13 cellular contexts compared by ENCODE assay signal in genomic region chr2:170679607-170680079, GRCh38. TPM values are rescaled to one million over a fixed set of nuclear protein-coding genes. Genes with fewer than 3 reads are reported as not detected.
DNase-seq lines count a peak whose midpoint lies in the region; ATAC-seq and TF ChIP-seq lines count a peak whose summit lies in the region.
"Had no signal": no experiment of that assay in that cellular context is flagged by ENCODE, and none has a peak within 500 bp of the region (broad histone marks: within the 10 kb centered on the region; RNA-seq: fewer than 3 reads in every experiment).

No MANE protein-coding gene starts in this region.

- intact Hi-C loops in left colon (cut with DNase I, micrococcal nuclease), result no loop called here
- intact Hi-C loops in PC-9 (cut with micrococcal nuclease; ENCODE audit: unreplicated experiment), result no loop called here

- POLR2A ChIA-PET in T-cell (lab: Charles Lee) (interaction anchor here (0.6 to 0.7 kb wide), 2 partner anchors 62 to 76 kb away, joined by 3 to 4 read pairs; no protein-coding TSS in a partner anchor), PC-9 (lab: Charles Lee; ENCODE audit: unreplicated experiment) (no interaction called here)

- peak overlapping the region; percentile 33; the same call in 1 of the 2 replicates for H3K27ac ChIP-seq in C4-2B
- H3K27ac ChIP-seq in RWPE2 (ENCODE audit: poor library complexity, severe bottlenecking), result no peak overlapping the region
- H3K27ac ChIP-seq in PC-9, result no peak overlapping the region
- H3K27ac ChIP-seq: tibial nerve had no signal

- peaks cover 0 to 5% (median 0%) of the 10 kb centered on the region in 3 donors for H3K4me1 Mint-ChIP-seq in T-cell
- no peaks in the 10 kb centered on the region for H3K4me1 Mint-ChIP-seq in stimulated activated memory B cell treated with anti-CD40 and anti-IgM and Interleukin-4, amounts not matched to agents 10 μg/mL and 1 μg/mL and 100 μg/mL, for 72 hours
- H3K4me1 Mint-ChIP-seq: activated B cell treated with CpG ODN at 0.5 μM for 24 hours had no signal

- no peaks in the 10 kb centered on the region for H3K27me3 ChIP-seq in RWPE2 (ENCODE audit: insufficient read depth, poor library complexity, severe bottlenecking)
- no peaks in the 10 kb centered on the region for H3K27me3 ChIP-seq in PC-9 (ENCODE audit: insufficient read depth, low read depth)
- H3K27me3 ChIP-seq: tibial nerve had no signal

- no TSS peak for BruUV-seq in PC-9 (replicated peaks; lab: Mats Ljungman, UMichigan)

- no peaks in the 10 kb centered on the region for H3K79me2 ChIP-seq in PC-9 (ENCODE audit: low read depth)

- H3K36me3 Mint-ChIP-seq in T-cell, result no peaks in the 10 kb centered on the region
- H3K36me3 Mint-ChIP-seq in stimulated activated memory B cell treated with anti-CD40 and anti-IgM and Interleukin-4, amounts not matched to agents 10 μg/mL and 1 μg/mL and 100 μg/mL, for 72 hours, result no peaks in the 10 kb centered on the region

- no peak for TF ChIP-seq CTCF in C4-2B (conservative IDR thresholded peaks at IDR 0.05)
- TF ChIP-seq CTCF in RWPE2 (IDR thresholded peaks at IDR 0.05; ENCODE audit: poor library complexity, severe bottlenecking), result no peak
- no peak for TF ChIP-seq CTCF in PC-9 (conservative IDR thresholded peaks at IDR 0.05)

- DNase-seq in RWPE2 (ENCODE audit: low spot score) (no peak), left colon (peak in 1 of 2 donors; percentile 41), T-cell (no peak), PC-9 (no peak)
- DNase-seq: activated B cell treated with CpG ODN at 0.5 μM for 24 hours; activated naive CD4-positive, alpha-beta T cell treated with anti-CD3 and anti-CD28 coated beads for 36 hours; occipital lobe had no signal

- H3K27me3 Mint-ChIP-seq in T-cell, result peaks cover 9 to 16% of the 10 kb centered on the region in 2 donors
- peaks cover 12% of the 10 kb centered on the region for H3K27me3 Mint-ChIP-seq in stimulated activated memory B cell treated with anti-CD40 and anti-IgM and Interleukin-4, amounts not matched to agents 10 μg/mL and 1 μg/mL and 100 μg/mL, for 72 hours

- TF ChIP-seq RAD21 in Ishikawa (IDR thresholded peaks at IDR 0.05; ENCODE audit: low read depth), result no peak

- H3K27ac Mint-ChIP-seq in T-cell, result no peak overlapping the region
- H3K27ac Mint-ChIP-seq in stimulated activated memory B cell treated with anti-CD40 and anti-IgM and Interleukin-4, amounts not matched to agents 10 μg/mL and 1 μg/mL and 100 μg/mL, for 72 hours, result no peak overlapping the region
- H3K27ac Mint-ChIP-seq: activated B cell treated with CpG ODN at 0.5 μM for 24 hours; activated naive CD4-positive, alpha-beta T cell treated with anti-CD3 and anti-CD28 coated beads for 36 hours; dendritic cell treated with granulocyte-macrophage colony-stimulating factor and Interleukin-4, amounts not matched to agents 40 ng/mL and 50 ng/mL, for 4 days had no signal

- CTCF ChIA-PET in T-cell (lab: Charles Lee) (interaction anchor here (0.6 to 0.7 kb wide), 4 partner anchors 9 to 1181 kb away, joined by 4 to 6 read pairs (median 6); no protein-coding TSS in a partner anchor), PC-9 (lab: Charles Lee) (no interaction called here)

- H3F3A ChIP-seq in PC-9 (ENCODE audit: insufficient read depth, low read depth), result no peaks in the 10 kb centered on the region

- ATAC-seq in RWPE2 (ENCODE audit: low read depth) (peak; percentile 25; the same call in 1 of the 3 replicates), left colon (peak; percentile 80), T-cell (replicated peaks in 1 of 4) (no peak), HG02571 (IDR thresholded peaks at IDR 0.05; ENCODE audit: unreplicated experiment) (no peak)
- ATAC-seq in stimulated activated memory B cell treated with anti-CD40 and anti-IgM and Interleukin-4, amounts not matched to agents 10 μg/mL and 1 μg/mL and 100 μg/mL, for 72 hours, result no peak

- H3K36me3 ChIP-seq in RWPE2 (ENCODE audit: low read depth), result no peaks in the 10 kb centered on the region
- H3K36me3 ChIP-seq in PC-9 (ENCODE audit: low read depth), result no peaks in the 10 kb centered on the region
- H3K36me3 ChIP-seq: tibial nerve had no signal

- H3K4me1 ChIP-seq in RWPE2 (ENCODE audit: insufficient read depth, poor library complexity, severe bottlenecking) (no peaks in the 10 kb centered on the region), PC-9 (replicated peaks; ENCODE audit: insufficient read depth) (no peaks in the 10 kb centered on the region)
- H3K4me1 ChIP-seq: tibial nerve had no signal

- H3K9me3 ChIP-seq in RWPE2 (ENCODE audit: severe bottlenecking), result no peaks in the 10 kb centered on the region
- H3K9me3 ChIP-seq in PC-9 (ENCODE audit: insufficient read depth, low read depth), result no peaks in the 10 kb centered on the region
- H3K9me3 ChIP-seq: tibial nerve had no signal

- no peak overlapping the region for H3K4me3 Mint-ChIP-seq in T-cell
- no peak overlapping the region for H3K4me3 Mint-ChIP-seq in stimulated activated memory B cell treated with anti-CD40 and anti-IgM and Interleukin-4, amounts not matched to agents 10 μg/mL and 1 μg/mL and 100 μg/mL, for 72 hours
- H3K4me3 Mint-ChIP-seq: activated B cell treated with CpG ODN at 0.5 μM for 24 hours; activated naive CD4-positive, alpha-beta T cell treated with anti-CD3 and anti-CD28 coated beads for 36 hours; dendritic cell treated with granulocyte-macrophage colony-stimulating factor and Interleukin-4, amounts not matched to agents 40 ng/mL and 50 ng/mL, for 4 days had no signal

- H3K4me3 ChIP-seq in RWPE2 (ENCODE audit: severe bottlenecking) (no peak overlapping the region), PC-9 (no peak overlapping the region)
- H3K4me3 ChIP-seq: tibial nerve had no signal

- no peaks in the 10 kb centered on the region for H4K20me1 ChIP-seq in PC-9 (ENCODE audit: insufficient read depth)

- H3K4me2 ChIP-seq in PC-9, result no peak overlapping the region

- H2AFZ ChIP-seq in PC-9, result no peak overlapping the region

- no peaks in the 10 kb centered on the region for H3K9me3 Mint-ChIP-seq in T-cell
- no peaks in the 10 kb centered on the region for H3K9me3 Mint-ChIP-seq in stimulated activated memory B cell treated with anti-CD40 and anti-IgM and Interleukin-4, amounts not matched to agents 10 μg/mL and 1 μg/mL and 100 μg/mL, for 72 hours
- H3K9me3 Mint-ChIP-seq: activated B cell treated with CpG ODN at 0.5 μM for 24 hours; activated naive CD4-positive, alpha-beta T cell treated with anti-CD3 and anti-CD28 coated beads for 36 hours; dendritic cell treated with granulocyte-macrophage colony-stimulating factor and Interleukin-4, amounts not matched to agents 40 ng/mL and 50 ng/mL, for 4 days had no signal

- no peak for TF ChIP-seq EP300 in Ishikawa (IDR thresholded peaks at IDR 0.05; ENCODE audit: borderline replicate concordance)

- H3K9me2 ChIP-seq in PC-9 (ENCODE audit: insufficient read depth), result no peaks in the 10 kb centered on the region

TF ChIP-seq in Ishikawa, 13 proteins besides CTCF, POLR2A, EP300 and RAD21:
- TF ChIP-seq NFIC (IDR thresholded peaks at IDR 0.05) (peak; percentile 37; the same call in 1 of the 2 replicates), CEBPB (IDR thresholded peaks at IDR 0.05) (no peak)

RNA-seq across cellular contexts. Expression of gene SP5, which starts 35.5 kb away (rescaled TPM):
- total RNA-seq in left colon (1 to 10 TPM; 1.3 to 1.7 TPM), T-cell (not detected), PC-9 (2021) (1.9 and 7.3 TPM in 2 replicates)
- total RNA-seq: activated B cell treated with CpG ODN at 0.5 μM for 24 hours; activated naive CD4-positive, alpha-beta T cell treated with anti-CD3 and anti-CD28 coated beads for 36 hours had no signal

Comparison
In these comparisons a context has a peak if more than half of its experiments do, and no peak if none do; other contexts are left out.
1. ATAC-seq: peak in RWPE2 (single experiment) and left colon (single experiment); none in T-cell (0 of 4), stimulated activated memory B cell treated with anti-CD40 and anti-IgM and Interleukin-4, amounts not matched to agents 10 μg/mL and 1 μg/mL and 100 μg/mL, for 72 hours (single experiment) and HG02571 (single experiment).